Comparison of ENCODE assay signal across 9 cellular contexts in the genomic region with DNA sequence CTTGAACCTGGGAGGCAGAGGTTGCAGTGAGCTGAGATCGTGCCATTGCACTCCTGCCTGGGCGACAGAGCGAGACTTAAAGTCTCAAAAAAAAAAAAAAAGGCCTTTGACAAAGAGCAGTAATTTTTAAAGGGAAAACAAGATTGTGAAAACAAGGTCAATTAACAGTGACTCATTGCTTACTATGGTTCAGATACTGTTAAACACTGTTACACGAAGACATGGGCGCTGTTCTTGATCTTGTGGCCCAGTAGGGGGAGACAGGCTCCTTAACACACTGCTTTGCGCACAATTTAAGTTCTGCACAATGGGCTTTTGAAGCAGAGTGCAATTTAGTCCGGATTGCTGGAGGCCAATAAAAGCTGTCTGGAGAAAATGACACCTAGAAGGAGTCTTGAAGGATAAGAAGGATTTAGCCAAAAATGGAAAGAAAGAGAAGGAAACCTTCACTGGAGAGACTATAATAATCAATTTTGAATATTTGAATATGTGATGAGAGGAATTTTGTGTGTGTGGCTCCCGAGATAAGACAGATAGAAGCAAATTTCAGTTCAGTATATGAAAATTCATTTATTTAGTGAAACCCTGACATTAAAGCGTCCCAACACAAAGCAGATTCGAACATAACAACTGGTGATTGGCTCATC. TPM values are rescaled to one million over a fixed set of nuclear protein-coding genes. Genes with fewer than 3 reads are reported as not detected.
DNase-seq lines count a peak whose midpoint lies in the region; ATAC-seq and TF ChIP-seq lines count a peak whose summit lies in the region.
"Had no signal": no experiment of that assay in that cellular context is flagged by ENCODE, and none has a peak within 500 bp of the region (broad histone marks: within the 10 kb centered on the region; RNA-seq: fewer than 3 reads in every experiment).

No MANE protein-coding gene starts in this region.

- no peak overlapping the region for H2AK5ac ChIP-seq in H9 (ENCODE audit: insufficient read length, low read length)

- H3K4me3 ChIP-seq in epithelial cell of esophagus (ENCODE audit: low read length) (no peak overlapping the region), aorta (ENCODE audit: low read length in 2 of 2) (no peak overlapping the region)

- no peak overlapping the region for H3K18ac ChIP-seq in H9 (ENCODE audit: insufficient read length, low read depth, low read length)

- H3K9ac ChIP-seq in H9 (ENCODE audit: extremely low read depth, insufficient read length, low read length), result no peak overlapping the region

- H3K27ac Mint-ChIP-seq in H9 (no peak overlapping the region), naive B cell (peak overlapping the region in 2 of 6 donors; percentile 64 to 69)
- H3K27ac Mint-ChIP-seq: T-helper 1 cell treated with Interleukin-12 subunit alpha and Interleukin-12 subunit beta and Interleukin-4 antibody, amounts not matched to agents 30 μg/mL and 1 μg/mL, for 36 hours had no signal

- TF ChIP-seq CTCF in H9 (conservative IDR thresholded peaks at IDR 0.05) (peak; percentile 80), epithelial cell of esophagus (IDR thresholded peaks at IDR 0.05; ENCODE audit: insufficient read depth, low read depth, low read length, missing control alignments) (peak; percentile 89)

- no peak overlapping the region for H3K27ac ChIP-seq in H9 (ENCODE audit: insufficient read length, low read depth, low read length)
- H3K27ac ChIP-seq in aorta (ENCODE audit: low read depth in 1 of 2, low read length in 2 of 2), result no peak overlapping the region

- H4K91ac ChIP-seq in H9 (ENCODE audit: insufficient read length, low read depth, low read length), result no peak overlapping the region

- no peaks in the 10 kb centered on the region for H3K27me3 ChIP-seq in H9 (ENCODE audit: insufficient read depth, low read length)
- no peaks in the 10 kb centered on the region for H3K27me3 ChIP-seq in aorta (ENCODE audit: control insufficient read depth in 1 of 2, insufficient read depth in 2 of 2, low read length in 1 of 2)

- no peak overlapping the region for H3K56ac ChIP-seq in H9 (ENCODE audit: insufficient read length, low read depth, low read length)

- H3K4me1 Mint-ChIP-seq in H9 (no peaks in the 10 kb centered on the region), naive B cell (peaks cover 13 to 16% (median 14%) of the 10 kb centered on the region in 3 donors)

- no peak overlapping the region for H2BK12ac ChIP-seq in H9 (ENCODE audit: insufficient read length, low read depth, low read length)

- H3K4ac ChIP-seq in H9 (ENCODE audit: low read depth, low read length), result no peak overlapping the region

- H4K20me1 ChIP-seq in H9 (ENCODE audit: control insufficient read depth, insufficient read depth, insufficient read length), result no peaks in the 10 kb centered on the region

- H2BK5ac ChIP-seq in H9 (ENCODE audit: insufficient read length, low read length), result no peak overlapping the region

- no peak overlapping the region for H4K8ac ChIP-seq in H9 (replicated peaks; ENCODE audit: insufficient read length, low read depth, low read length)

- H3K27me3 Mint-ChIP-seq in H9 (ENCODE audit: low read depth), result no peaks in the 10 kb centered on the region
- no peaks in the 10 kb centered on the region for H3K27me3 Mint-ChIP-seq in naive B cell

- no peak overlapping the region for H2BK15ac ChIP-seq in H9 (ENCODE audit: low read depth, low read length)

- H3K9me3 Mint-ChIP-seq in H9 (no peaks in the 10 kb centered on the region), naive B cell (no peaks in the 10 kb centered on the region)
- H3K9me3 Mint-ChIP-seq: T-helper 1 cell treated with Interleukin-12 subunit alpha and Interleukin-12 subunit beta and Interleukin-4 antibody, amounts not matched to agents 30 μg/mL and 1 μg/mL, for 36 hours had no signal

- no peaks in the 10 kb centered on the region for H3K79me1 ChIP-seq in H9 (ENCODE audit: insufficient read depth, low read depth, low read length, poor library complexity, severe bottlenecking)

- H3K4me2 ChIP-seq in H9 (ENCODE audit: insufficient read depth, insufficient read length, low read length), result no peak overlapping the region

- no peak overlapping the region for H3T11ph ChIP-seq in H9 (ENCODE audit: low read length)

- H2BK20ac ChIP-seq in H9 (ENCODE audit: low read depth, low read length, poor library complexity, severe bottlenecking), result no peak overlapping the region

- intact Hi-C loops in aorta (cut with DNase I), result no loop called here

- H3K4me3 Mint-ChIP-seq in H9 (no peak overlapping the region), naive B cell (no peak overlapping the region)
- H3K4me3 Mint-ChIP-seq: T-helper 1 cell treated with Interleukin-12 subunit alpha and Interleukin-12 subunit beta and Interleukin-4 antibody, amounts not matched to agents 30 μg/mL and 1 μg/mL, for 36 hours had no signal

- peaks cover 8 to 43% (median 30%) of the 10 kb centered on the region in 3 experiments; a peak in 6 of 7 replicates for H3K36me3 Mint-ChIP-seq in H9 (ENCODE audit: insufficient read depth in 1 of 3, low read depth in 3 of 3)
- no peaks in the 10 kb centered on the region for H3K36me3 Mint-ChIP-seq in naive B cell

- no peaks in the 10 kb centered on the region for H3K36me3 ChIP-seq in aorta (ENCODE audit: control insufficient read depth in 1 of 2, insufficient read depth in 2 of 2, low read length in 1 of 2)

- ATAC-seq in naive B cell (ENCODE audit: low read depth in 2 of 2), result peak; percentile 64 to 77
- ATAC-seq in aorta (ENCODE audit: low FRiP score), result peak; percentile 76
- ATAC-seq in HG02588 (IDR thresholded peaks at IDR 0.05; ENCODE audit: unreplicated experiment), result no peak

- H3K4me1 ChIP-seq in H9 (ENCODE audit: insufficient read depth, low read length) (no peaks in the 10 kb centered on the region), aorta (ENCODE audit: control insufficient read depth in 1 of 2, insufficient read depth in 2 of 2, low read length in 2 of 2) (no peaks in the 10 kb centered on the region)

- no peak overlapping the region for H3K14ac ChIP-seq in H9 (ENCODE audit: insufficient read depth, low read length)

- no peak overlapping the region for H4K5ac ChIP-seq in H9 (ENCODE audit: insufficient read length, low read depth, low read length)

- 100% methylated on average over 1 of the region's 10 CpGs for WGBS in H9 (ENCODE audit: extremely low coverage, insufficient read length, low lambda C conversion rate)
- WGBS in aorta, 2 donors, result 65 to 66% methylated on average over 10 of the region's 10 CpGs

- no peak overlapping the region for H2BK120ac ChIP-seq in H9 (ENCODE audit: low read depth, low read length, poor library complexity, severe bottlenecking)

- no peaks in the 10 kb centered on the region for H3K79me2 ChIP-seq in H9 (ENCODE audit: insufficient read depth, low read length)

- H3K23ac ChIP-seq in H9 (ENCODE audit: insufficient read length, low read depth, low read length), result no peak overlapping the region

- DNase-seq in COLO829 (ENCODE audit: low spot score) (peak; percentile 81), H9 (no peak), NCI-H460 (ENCODE audit: extremely low read depth, low read depth) (peak; percentile 62), epithelial cell of esophagus (ENCODE audit: low read depth) (peak; percentile 87), naive B cell (peak; percentile 20), aorta (no peak)
- DNase-seq in activated CD4-positive, alpha-beta T cell treated with anti-CD3 and anti-CD28 coated beads for 4 hours, result peak; percentile 40 to 46

- H3K9me3 ChIP-seq in H9 (ENCODE audit: control insufficient read depth, low read depth, low read length), result no peaks in the 10 kb centered on the region
- H3K9me3 ChIP-seq in aorta (ENCODE audit: control insufficient read depth, low read length), result no peaks in the 10 kb centered on the region

- no peak overlapping the region for H2AFZ ChIP-seq in H9 (ENCODE audit: low read length)

- no peaks in the 10 kb centered on the region for H3K23me2 ChIP-seq in H9 (ENCODE audit: insufficient read length, low read depth, low read length, poor library complexity, severe bottlenecking)

RNA-seq across cellular contexts. Expression of a gene that starts 6.0 kb away (rescaled TPM):
- 25.1 and 26.3 TPM in 2 replicates for total RNA-seq in H9 (2021)
- total RNA-seq in NCI-H460 (2014; rRNA removed; shearing (Covaris generic)), result 15.8 and 16.9 TPM in 2 replicates
- polyA plus RNA-seq in NCI-H460 (2014; cell fraction: nucleus; rRNA removed), result 7.0 and 7.3 TPM in 2 replicates
- 10 to 100 TPM; 12.5 to 21.4 (median 13.4) TPM for polyA plus RNA-seq in naive B cell (ENCODE audit: low read depth in 6 of 6)
- 10 to 100 TPM; 31.5 to 39.2 TPM for total RNA-seq in aorta
- polyA plus RNA-seq in aorta, result 1 to 10 TPM; 5.4 to 7.0 TPM

RNA-seq across cellular contexts. Expression of a gene that starts 22.4 kb away (rescaled TPM):
- total RNA-seq in H9 (2021) (92.1 and 102 TPM in 2 replicates), aorta (10 to 100 TPM; 28.6 to 32.1 TPM)
- total RNA-seq in NCI-H460 (2014; rRNA removed; shearing (Covaris generic)), result 25.4 and 29.1 TPM in 2 replicates
- polyA plus RNA-seq in NCI-H460 (2014; cell fraction: nucleus; rRNA removed), result 84.1 and 97.0 TPM in 2 replicates
- polyA plus RNA-seq in naive B cell (ENCODE audit: low read depth in 6 of 6) (1 to 10 TPM in 5 of 6 donors, not detected in 1; 5.0 to 9.6 (median 5.4) TPM), aorta (10 to 100 TPM in 1 of 2 donors, 1 to 10 TPM in 1; 3.6 to 10.6 TPM)

RNA-seq across cellular contexts. Expression of a gene that starts 25.6 kb away (rescaled TPM):
- total RNA-seq in H9 (2021) (91.5 and 98.3 TPM in 2 replicates), aorta (10 to 100 TPM; 48.4 to 55.9 TPM)
- 79.5 and 86.6 TPM in 2 replicates for total RNA-seq in NCI-H460 (2014; rRNA removed; shearing (Covaris generic))
- 64.7 and 67.1 TPM in 2 replicates for polyA plus RNA-seq in NCI-H460 (2014; cell fraction: nucleus; rRNA removed)
- polyA plus RNA-seq in naive B cell (ENCODE audit: low read depth in 6 of 6) (100 to 1,000 TPM; 115 to 157 (median 125) TPM), aorta (10 to 100 TPM; 51.9 to 72.1 TPM)

Comparison
In these comparisons a context has a peak if more than half of its experiments do, and no peak if none do; other contexts are left out.
1. DNase-seq: peak in COLO829 (single experiment), NCI-H460 (single experiment), activated CD4-positive, alpha-beta T cell treated with anti-CD3 and anti-CD28 coated beads for 4 hours (2 of 2), epithelial cell of esophagus (single experiment) and naive B cell (single experiment); none in H9 (single experiment) and aorta (0 of 2).